In genomic region chr10:71042699-71043098, GRCh38 we compare ENCODE assay signal across 22 cellular contexts.
DNase-seq lines count a peak whose midpoint lies in the region; ATAC-seq, FAIRE-seq and TF ChIP-seq lines count a peak whose summit lies in the region.
"Had no signal": no experiment of that assay in that cellular context is flagged by ENCODE, and none has a peak within 500 bp of the region (broad histone marks: within the 10 kb centered on the region; RNA-seq: fewer than 3 reads in every experiment).

No MANE protein-coding gene starts in this region.

- intact Hi-C loops in posterior vena cava (cut with DNase I): no loop called here

- no peak overlapping the region for H4K8ac ChIP-seq in H1 (ENCODE audit: extremely low read depth, insufficient read depth, low read length)

- no peaks in the 10 kb centered on the region for H3K79me2 ChIP-seq in H1 (ENCODE audit: control insufficient read depth in 1 of 2, insufficient read depth in 2 of 2, low read length in 2 of 2)

- no peak overlapping the region for H2BK20ac ChIP-seq in H1 (ENCODE audit: low read length)

- no peak overlapping the region for H3K9ac ChIP-seq in H1 (replicated peaks in 1 of 4; ENCODE audit: extremely low read depth in 1 of 4, low read depth in 3 of 4, low read length in 3 of 4)
- H3K9ac ChIP-seq: BLaER1 had no signal

- no peak overlapping the region for H2BK120ac ChIP-seq in H1 (replicated peaks; ENCODE audit: low read depth, low read length)

- no peak overlapping the region for H3K56ac ChIP-seq in H1 (replicated peaks; ENCODE audit: insufficient read length, low read depth, low read length)

- 86% methylated on average over 5 of the region's 5 CpGs; no CpG with 5 or more reads in 1 of the 2 experiments for WGBS in H1 (ENCODE audit: extremely low coverage in 1 of 2, insufficient coverage in 1 of 2, insufficient read length in 1 of 2, insufficient replicate concordance in 2 of 2, low coverage in 1 of 2, low lambda C conversion rate in 2 of 2, missing lambda C conversion rate in 1 of 2), 2 experiments

- H2BK12ac ChIP-seq in H1 (ENCODE audit: low read depth, low read length): no peak overlapping the region

- H3K4me3 ChIP-seq in H1 (ENCODE audit: extremely low read depth in 1 of 4, insufficient read depth in 2 of 4, low read depth in 3 of 4, low read length in 4 of 4): no peak overlapping the region
- H3K4me3 ChIP-seq: BLaER1, GM12878 had no signal

- no peak overlapping the region for H2BK5ac ChIP-seq in H1 (ENCODE audit: low read depth, low read length)

- TF ChIP-seq RAD21 in H1 (IDR thresholded peaks at IDR 0.05 in 1 of 2, conservative IDR thresholded peaks at IDR 0.05 in 1 of 2; ENCODE audit: low read depth in 2 of 2, low read length in 2 of 2): no peak

- no peaks in the 10 kb centered on the region for H4K20me1 ChIP-seq in H1 (replicated peaks in 1 of 2; ENCODE audit: control insufficient read depth in 1 of 2, insufficient read depth in 2 of 2, low read length in 2 of 2)
- H4K20me1 ChIP-seq: BLaER1 had no signal

- CTCF ChIA-PET in H1 (lab: Charles Lee; ENCODE audit: partially characterized antibody): interaction anchor here (1.0 to 3.0 kb wide), 7 partner anchors 10 to 242 kb away, joined by 3 to 24 read pairs (median 5); no protein-coding TSS in a partner anchor

- H3K79me1 ChIP-seq in H1 (ENCODE audit: low read depth, low read length): no peaks in the 10 kb centered on the region

- H3K9me3 ChIP-seq in H1 (ENCODE audit: insufficient read depth in 2 of 2, low read depth in 1 of 2, low read length in 1 of 2): no peaks in the 10 kb centered on the region
- H3K9me3 ChIP-seq: BLaER1 had no signal

- no peak for ATAC-seq in GM18517 (IDR thresholded peaks at IDR 0.05; ENCODE audit: unreplicated experiment)
- ATAC-seq: CD8-positive, alpha-beta T cell; GM12878 had no signal

- H2AK5ac ChIP-seq in H1 (ENCODE audit: low read depth, low read length): no peak overlapping the region

- DNase-seq in activated effector memory CD4-positive, alpha-beta T cell treated with anti-CD3 and anti-CD28 coated beads, Interleukin-2, amount 50 U/mL, for 16 hours: peak; percentile 43
- no peak for DNase-seq in activated effector memory CD4-positive, alpha-beta T cell treated with Interleukin-2 at 50 U/mL for 16 hours
- DNase-seq in H1 (ENCODE audit: low read depth in 1 of 2, low spot score in 2 of 2) (no peak), posterior vena cava (ENCODE audit: low spot score) (peak; percentile 63), COR-L47 (lab: John Stamatoyannopoulos, UW) (no peak), NOMO-1 (lab: John Stamatoyannopoulos, UW; ENCODE audit: unreplicated experiment in 2 of 2) (no peak)
- DNase-seq: CD4-positive, CD25-positive, alpha-beta regulatory T cell; CD8-positive, alpha-beta T cell; DMS 273 treated with DMSO at 0.1 percent for 48 hours; DMS79; EL; GDM1; GOT3; H7; HCEC 1CT had no signal

- H3K18ac ChIP-seq in H1 (ENCODE audit: extremely low read depth, low read length): peak overlapping the region; percentile 48; the same call in 1 of the 2 replicates

- TF ChIP-seq POLR2A in H1 (IDR thresholded peaks at IDR 0.05; ENCODE audit: control extremely low read depth in 1 of 2, low read depth in 2 of 2, low read length in 2 of 2): no peak

- no peak overlapping the region for H3K23ac ChIP-seq in H1 (ENCODE audit: insufficient read length)

- TF ChIP-seq EP300 in H1 (IDR thresholded peaks at IDR 0.05; ENCODE audit: borderline replicate concordance in 1 of 2, low read depth in 2 of 2, low read length in 2 of 2): no peak

- H3K4ac ChIP-seq in H1 (replicated peaks; ENCODE audit: insufficient read length, low read depth, low read length): no peak overlapping the region

- no peak overlapping the region for H3K14ac ChIP-seq in H1 (ENCODE audit: insufficient read length)

- H3K23me2 ChIP-seq in H1 (ENCODE audit: low read depth, low read length): no peaks in the 10 kb centered on the region

- H3K36me3 ChIP-seq in H1 (ENCODE audit: control insufficient read depth in 2 of 4, insufficient read depth in 4 of 4, low read length in 3 of 4): no peaks in the 10 kb centered on the region
- H3K36me3 ChIP-seq: BLaER1 had no signal

- POLR2A ChIA-PET in H1 (lab: Charles Lee; ENCODE audit: partially characterized antibody): interaction anchor here (1.2 to 1.5 kb wide), 2 partner anchors 17 to 227 kb away, joined by 3 to 4 read pairs; no protein-coding TSS in a partner anchor

- no peak for FAIRE-seq in H1 (lab: Jason Lieb, UNC)
- FAIRE-seq: A204.1, D721Med, GM12878 had no signal

- H3K27me3 ChIP-seq in H1 (replicated peaks in 1 of 4; ENCODE audit: control insufficient read depth in 3 of 4, extremely low read depth in 1 of 4, insufficient read depth in 3 of 4, low read length in 3 of 4): no peaks in the 10 kb centered on the region
- H3K27me3 ChIP-seq: BLaER1 had no signal

- no peak overlapping the region for H3K4me2 ChIP-seq in H1 (ENCODE audit: insufficient read depth in 1 of 2, low read depth in 2 of 2, low read length in 2 of 2)
- H3K4me2 ChIP-seq: BLaER1 had no signal

- H3K4me1 ChIP-seq in H1 (replicated peaks in 1 of 4; ENCODE audit: control insufficient read depth in 3 of 4, insufficient read depth in 4 of 4, low read length in 3 of 4): peaks cover 0 to 3% (median 0%) of the 10 kb centered on the region in 4 experiments; a peak in 1 of 7 replicates

- H2BK15ac ChIP-seq in H1 (ENCODE audit: low read length): no peak overlapping the region

- H3K27ac ChIP-seq in H1 (ENCODE audit: low read depth, low read length): no peak overlapping the region
- H3K27ac ChIP-seq: 22Rv1, BLaER1, C4-2B had no signal

- no peak overlapping the region for H4K5ac ChIP-seq in H1 (ENCODE audit: insufficient read length, low read depth, low read length)

- no peak overlapping the region for H4K91ac ChIP-seq in H1 (replicated peaks; ENCODE audit: insufficient read length, low read length)

- no peak overlapping the region for H2AFZ ChIP-seq in H1 (ENCODE audit: low read length)

- no peak for TF ChIP-seq CTCF in H1 (IDR thresholded peaks at IDR 0.05; ENCODE audit: control extremely low read depth in 1 of 3, insufficient read depth in 1 of 3, low read depth in 1 of 3, low read length in 3 of 3)

TF ChIP-seq in H1, 55 proteins besides CTCF, POLR2A, EP300 and RAD21:
- TF ChIP-seq ATF3 (IDR thresholded peaks at IDR 0.05; ENCODE audit: insufficient read depth, low read depth, low read length) (no peak), SP1 (IDR thresholded peaks at IDR 0.05; ENCODE audit: low read depth, low read length) (no peak), USF2 (IDR thresholded peaks at IDR 0.05; ENCODE audit: low read length) (no peak), CBX8 (IDR thresholded peaks at IDR 0.05; ENCODE audit: borderline replicate concordance, low read depth, low read length) (no peak), SP4 (IDR thresholded peaks at IDR 0.05; ENCODE audit: low read length) (no peak), KDM5A (IDR thresholded peaks at IDR 0.05; ENCODE audit: low read length) (no peak), EZH2 (IDR thresholded peaks at IDR 0.05; ENCODE audit: low read depth, low read length, severe bottlenecking) (no peak), CEBPB (IDR thresholded peaks at IDR 0.05; ENCODE audit: low read depth, low read length) (no peak), SIN3A (conservative IDR thresholded peaks at IDR 0.05 in 1 of 2, IDR thresholded peaks at IDR 0.05 in 1 of 2; ENCODE audit: low read depth in 1 of 2, low read length in 2 of 2) (no peak), SP2 (IDR thresholded peaks at IDR 0.05; ENCODE audit: low read length) (no peak), KDM4A (IDR thresholded peaks at IDR 0.05; ENCODE audit: low read depth, low read length, severe bottlenecking) (no peak), KDM1A (IDR thresholded peaks at IDR 0.05; ENCODE audit: borderline replicate concordance, low read length) (no peak), ZNF274 (IDR thresholded peaks at IDR 0.05; ENCODE audit: borderline replicate concordance, extremely low read depth, low read length) (no peak), MAFK (IDR thresholded peaks at IDR 0.05; ENCODE audit: low read depth, low read length) (no peak), CHD2 (IDR thresholded peaks at IDR 0.05; ENCODE audit: low read length) (no peak), SIX5 (IDR thresholded peaks at IDR 0.05; ENCODE audit: low read depth, low read length) (no peak), HDAC6 (IDR thresholded peaks at IDR 0.05; ENCODE audit: low read depth, low read length) (no peak), BCL11A (IDR thresholded peaks at IDR 0.05; ENCODE audit: low read depth in 2 of 2, low read length in 2 of 2) (no peak)

Comparison
In these comparisons a context has a peak if more than half of its experiments do, and no peak if none do; other contexts are left out.
1. DNase-seq: peak in activated effector memory CD4-positive, alpha-beta T cell treated with anti-CD3 and anti-CD28 coated beads, Interleukin-2, amount 50 U/mL, for 16 hours (single experiment) and posterior vena cava (single experiment); none in activated effector memory CD4-positive, alpha-beta T cell treated with Interleukin-2 at 50 U/mL for 16 hours (single experiment), H1 (0 of 2), COR-L47 (single experiment) and NOMO-1 (0 of 2).